ENCODE assay signal across 22 cellular contexts in the genomic region with DNA sequence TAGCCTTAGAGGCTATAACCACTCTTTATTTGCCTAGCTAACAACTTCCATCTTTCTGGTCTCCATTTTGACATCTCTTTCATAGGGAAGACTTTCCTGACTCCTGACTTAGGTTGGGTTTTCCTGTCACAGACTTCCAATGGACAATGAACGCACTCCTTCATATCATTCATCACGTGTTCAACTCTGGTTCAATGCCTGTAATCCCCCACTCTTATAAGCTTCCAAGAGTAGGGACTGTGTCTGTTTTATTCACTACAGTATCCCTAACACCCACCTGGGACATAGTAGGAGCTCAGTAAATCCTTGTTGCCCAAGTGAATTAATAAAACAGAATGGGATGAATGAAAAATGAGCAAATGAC. TPM values are rescaled to one million over a fixed set of nuclear protein-coding genes. Genes with fewer than 3 reads are reported as not detected.
DNase-seq lines count a peak whose midpoint lies in the region; ATAC-seq and TF ChIP-seq lines count a peak whose summit lies in the region.
"Had no signal": no experiment of that assay in that cellular context is flagged by ENCODE, and none has a peak within 500 bp of the region (broad histone marks: within the 10 kb centered on the region; RNA-seq: fewer than 3 reads in every experiment).

No MANE protein-coding gene starts in this region.

- no peaks in the 10 kb centered on the region for H4K20me1 ChIP-seq in GM23338 (replicated peaks; ENCODE audit: insufficient read depth)

- DNase-seq in activated naive CD4-positive, alpha-beta T cell treated with Interleukin-2 at 50 U/mL for 16 hours, result no peak
- DNase-seq in GM23338 (ENCODE audit: low spot score), result no peak
- no peak for DNase-seq in activated naive CD8-positive, alpha-beta T cell treated with anti-CD3 and anti-CD28 coated beads for 36 hours
- DNase-seq in stimulated activated naive B cell treated with anti-CD40 and anti-IgM and Interleukin-4, amounts not matched to agents 10 μg/mL and 1 μg/mL and 100 μg/mL, for 72 hours, result no peak
- DNase-seq in Caco-2, result no peak
- DNase-seq in foreskin melanocyte, result no peak
- no peak for DNase-seq in upper lobe of left lung
- DNase-seq: activated CD4-positive, alpha-beta T cell treated with anti-CD3 and anti-CD28 coated beads for 1 hour; islet precursor cell; Kasumi-1; NCI-H1105; NCI-H526 treated with DMSO at 0.1 percent for 48 hours; posterior cingulate gyrus; SHP77; stimulated activated CD4-positive, alpha-beta T cell treated with anti-CD3 and anti-CD28 coated beads, Interleukin-2, amount 100 ng/mL, for 48 hours; T-helper 9 cell had no signal

- TF ChIP-seq POLR2A in upper lobe of left lung (IDR thresholded peaks at IDR 0.05), result no peak

- H3K4me3 ChIP-seq in GM23338 (no peak overlapping the region), Caco-2 (ENCODE audit: low read depth, low read length) (no peak overlapping the region), upper lobe of left lung (no peak overlapping the region)
- H3K4me3 ChIP-seq: hepatocyte, lung had no signal

- 95 to 98% methylated on average over 2 of the region's 2 CpGs for WGBS in upper lobe of left lung, 2 donors

- H3K9me3 Mint-ChIP-seq in activated naive CD4-positive, alpha-beta T cell treated with anti-CD3 and anti-CD28 coated beads, Interleukin-2, amount 50 U/mL, for 24 hours, result peaks cover 4% of the 10 kb centered on the region
- no peaks in the 10 kb centered on the region for H3K9me3 Mint-ChIP-seq in GM23338
- no peaks in the 10 kb centered on the region for H3K9me3 Mint-ChIP-seq in activated naive CD8-positive, alpha-beta T cell treated with anti-CD3 and anti-CD28 coated beads for 36 hours
- H3K9me3 Mint-ChIP-seq in stimulated activated naive B cell treated with anti-CD40 and anti-IgM and Interleukin-4, amounts not matched to agents 10 μg/mL and 1 μg/mL and 100 μg/mL, for 72 hours, result no peaks in the 10 kb centered on the region
- H3K9me3 Mint-ChIP-seq in Caco-2 (ENCODE audit: unreplicated experiment), result no peaks in the 10 kb centered on the region

- H3K9me3 ChIP-seq in Caco-2 (no peaks in the 10 kb centered on the region), upper lobe of left lung (no peaks in the 10 kb centered on the region)

- no peaks in the 10 kb centered on the region for H3K79me2 ChIP-seq in GM23338 (replicated peaks; ENCODE audit: insufficient read depth)
- H3K79me2 ChIP-seq: hepatocyte had no signal

- intact Hi-C loops in Caco-2 (cut with micrococcal nuclease; ENCODE audit: unreplicated experiment), result no loop called here

- H2AFZ ChIP-seq in GM23338, result peak overlapping the region; percentile 59; the same call in 1 of the 2 replicates
- H2AFZ ChIP-seq: hepatocyte had no signal

- POLR2A ChIA-PET in Caco-2 (lab: Charles Lee), result no interaction called here

- peak overlapping the region; percentile 95 for H3K27ac Mint-ChIP-seq in activated naive CD4-positive, alpha-beta T cell treated with anti-CD3 and anti-CD28 coated beads, Interleukin-2, amount 50 U/mL, for 24 hours
- H3K27ac Mint-ChIP-seq in GM23338 (no peak overlapping the region), Caco-2 (ENCODE audit: unreplicated experiment) (no peak overlapping the region)
- H3K27ac Mint-ChIP-seq in activated naive CD8-positive, alpha-beta T cell treated with anti-CD3 and anti-CD28 coated beads for 36 hours, result peak overlapping the region; percentile 98
- H3K27ac Mint-ChIP-seq in stimulated activated naive B cell treated with anti-CD40 and anti-IgM and Interleukin-4, amounts not matched to agents 10 μg/mL and 1 μg/mL and 100 μg/mL, for 72 hours, result peak overlapping the region; percentile 93

- ATAC-seq in GM23338, result no peak
- ATAC-seq in stimulated activated naive B cell treated with anti-CD40 and anti-IgM and Interleukin-4, amounts not matched to agents 10 μg/mL and 1 μg/mL and 100 μg/mL, for 72 hours (replicated peaks), result no peak
- no peak for ATAC-seq in upper lobe of left lung (ENCODE audit: low FRiP score in 2 of 2)

- peaks cover 5% of the 10 kb centered on the region; the same call in 1 of the 2 replicates for H3K9me2 ChIP-seq in GM23338 (ENCODE audit: insufficient read depth)

- H3K27me3 ChIP-seq in GM23338 (ENCODE audit: insufficient read depth), result no peaks in the 10 kb centered on the region
- H3K27me3 ChIP-seq in Caco-2 (replicated peaks; ENCODE audit: control insufficient read depth, insufficient read depth, low read length), result no peaks in the 10 kb centered on the region
- no peaks in the 10 kb centered on the region for H3K27me3 ChIP-seq in upper lobe of left lung
- H3K27me3 ChIP-seq: hepatocyte had no signal

- CTCF ChIA-PET in Caco-2 (lab: Charles Lee), result no interaction called here

- no peaks in the 10 kb centered on the region for H3K27me3 Mint-ChIP-seq in activated naive CD4-positive, alpha-beta T cell treated with anti-CD3 and anti-CD28 coated beads, Interleukin-2, amount 50 U/mL, for 24 hours
- H3K27me3 Mint-ChIP-seq in GM23338 (ENCODE audit: insufficient read depth, low read depth, poor library complexity) (peaks cover 7% of the 10 kb centered on the region), Caco-2 (ENCODE audit: insufficient read depth, unreplicated experiment) (no peaks in the 10 kb centered on the region)
- H3K27me3 Mint-ChIP-seq in activated naive CD8-positive, alpha-beta T cell treated with anti-CD3 and anti-CD28 coated beads for 36 hours, result no peaks in the 10 kb centered on the region
- H3K27me3 Mint-ChIP-seq in stimulated activated naive B cell treated with anti-CD40 and anti-IgM and Interleukin-4, amounts not matched to agents 10 μg/mL and 1 μg/mL and 100 μg/mL, for 72 hours, result no peaks in the 10 kb centered on the region

- no TSS peak for BruUV-seq in Caco-2 (replicated peaks; lab: Mats Ljungman, UMichigan)

- H3K27ac ChIP-seq in GM23338 (ENCODE audit: low read depth) (no peak overlapping the region), upper lobe of left lung (no peak overlapping the region)
- H3K27ac ChIP-seq: hepatocyte had no signal

- H3K36me3 Mint-ChIP-seq in activated naive CD4-positive, alpha-beta T cell treated with anti-CD3 and anti-CD28 coated beads, Interleukin-2, amount 50 U/mL, for 24 hours, result peaks cover 53% of the 10 kb centered on the region
- no peaks in the 10 kb centered on the region for H3K36me3 Mint-ChIP-seq in GM23338 (ENCODE audit: low read depth)
- peaks cover 72% of the 10 kb centered on the region for H3K36me3 Mint-ChIP-seq in activated naive CD8-positive, alpha-beta T cell treated with anti-CD3 and anti-CD28 coated beads for 36 hours
- H3K36me3 Mint-ChIP-seq in stimulated activated naive B cell treated with anti-CD40 and anti-IgM and Interleukin-4, amounts not matched to agents 10 μg/mL and 1 μg/mL and 100 μg/mL, for 72 hours, result peaks cover 55 to 89% of the 10 kb centered on the region in 2 donors
- no peaks in the 10 kb centered on the region for H3K36me3 Mint-ChIP-seq in Caco-2 (ENCODE audit: insufficient read depth, unreplicated experiment)

- no peak for TF ChIP-seq EP300 in upper lobe of left lung (IDR thresholded peaks at IDR 0.05)

- TF ChIP-seq CTCF in GM23338 (conservative IDR thresholded peaks at IDR 0.05; ENCODE audit: low read depth in 2 of 2) (no peak), Caco-2 (IDR thresholded peaks at IDR 0.05; ENCODE audit: insufficient read depth in 1 of 2, low read depth in 1 of 2, low read length in 1 of 2, severe bottlenecking in 1 of 2, unreplicated experiment in 1 of 2) (no peak), upper lobe of left lung (IDR thresholded peaks at IDR 0.05) (no peak)

- H3K4me1 ChIP-seq in GM23338 (ENCODE audit: insufficient read depth), result peaks cover 5% of the 10 kb centered on the region
- peaks cover 41% of the 10 kb centered on the region for H3K4me1 ChIP-seq in Caco-2
- peaks cover 2 to 26% (median 11%) of the 10 kb centered on the region in 4 donors for H3K4me1 ChIP-seq in upper lobe of left lung

- H3K4me3 Mint-ChIP-seq in activated naive CD4-positive, alpha-beta T cell treated with anti-CD3 and anti-CD28 coated beads, Interleukin-2, amount 50 U/mL, for 24 hours, result peak overlapping the region; percentile 98
- H3K4me3 Mint-ChIP-seq in GM23338 (no peak overlapping the region), Caco-2 (ENCODE audit: unreplicated experiment) (no peak overlapping the region)
- H3K4me3 Mint-ChIP-seq in activated naive CD8-positive, alpha-beta T cell treated with anti-CD3 and anti-CD28 coated beads for 36 hours, result peak overlapping the region; percentile 96
- H3K4me3 Mint-ChIP-seq in stimulated activated naive B cell treated with anti-CD40 and anti-IgM and Interleukin-4, amounts not matched to agents 10 μg/mL and 1 μg/mL and 100 μg/mL, for 72 hours, result peak overlapping the region; percentile 94 to 95

- H3K4me1 Mint-ChIP-seq in activated naive CD4-positive, alpha-beta T cell treated with anti-CD3 and anti-CD28 coated beads, Interleukin-2, amount 50 U/mL, for 24 hours, result peaks cover 75% of the 10 kb centered on the region
- peaks cover 15% of the 10 kb centered on the region for H3K4me1 Mint-ChIP-seq in GM23338
- peaks cover 72% of the 10 kb centered on the region for H3K4me1 Mint-ChIP-seq in activated naive CD8-positive, alpha-beta T cell treated with anti-CD3 and anti-CD28 coated beads for 36 hours
- peaks cover 44 to 68% of the 10 kb centered on the region in 2 donors for H3K4me1 Mint-ChIP-seq in stimulated activated naive B cell treated with anti-CD40 and anti-IgM and Interleukin-4, amounts not matched to agents 10 μg/mL and 1 μg/mL and 100 μg/mL, for 72 hours
- peaks cover 38% of the 10 kb centered on the region for H3K4me1 Mint-ChIP-seq in Caco-2 (ENCODE audit: low read depth, unreplicated experiment)

- H3K4me2 ChIP-seq in GM23338, result no peak overlapping the region
- H3K4me2 ChIP-seq: hepatocyte had no signal

- H3F3A ChIP-seq in GM23338 (replicated peaks; ENCODE audit: low read depth), result no peaks in the 10 kb centered on the region

- H3K36me3 ChIP-seq in GM23338 (ENCODE audit: insufficient read depth), result no peaks in the 10 kb centered on the region
- H3K36me3 ChIP-seq in Caco-2 (ENCODE audit: control insufficient read depth, insufficient read depth, low read length), result no peaks in the 10 kb centered on the region
- no peaks in the 10 kb centered on the region for H3K36me3 ChIP-seq in upper lobe of left lung

TF ChIP-seq in GM23338, 12 proteins besides CTCF, POLR2A, EP300 and RAD21 (continues in another document):
- no peak for TF ChIP-seq STAT1 (IDR thresholded peaks at IDR 0.05; ENCODE audit: unreplicated experiment)
- TF ChIP-seq, protein P1, sequence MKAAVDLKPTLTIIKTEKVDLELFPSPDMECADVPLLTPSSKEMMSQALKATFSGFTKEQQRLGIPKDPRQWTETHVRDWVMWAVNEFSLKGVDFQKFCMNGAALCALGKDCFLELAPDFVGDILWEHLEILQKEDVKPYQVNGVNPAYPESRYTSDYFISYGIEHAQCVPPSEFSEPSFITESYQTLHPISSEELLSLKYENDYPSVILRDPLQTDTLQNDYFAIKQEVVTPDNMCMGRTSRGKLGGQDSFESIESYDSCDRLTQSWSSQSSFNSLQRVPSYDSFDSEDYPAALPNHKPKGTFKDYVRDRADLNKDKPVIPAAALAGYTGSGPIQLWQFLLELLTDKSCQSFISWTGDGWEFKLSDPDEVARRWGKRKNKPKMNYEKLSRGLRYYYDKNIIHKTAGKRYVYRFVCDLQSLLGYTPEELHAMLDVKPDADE (IDR thresholded peaks at IDR 0.05), result no peak

RNA-seq across cellular contexts. Expression of a gene that starts 4.6 kb away (rescaled TPM):
- total RNA-seq in GM23338 (2014; rRNA removed; shearing (Covaris generic)), result not detected in 2 replicates
- polyA plus RNA-seq in GM23338 (2016; fragmentation: Nextera tagmentation; extraction: Ambion mirVana), result not detected in 2 replicates
- total RNA-seq in activated naive CD8-positive, alpha-beta T cell treated with anti-CD3 and anti-CD28 coated beads for 36 hours, result 10 to 100 TPM; 39.8 to 41.6 TPM
- total RNA-seq in Caco-2 (2022) (not detected in 2 replicates), upper lobe of left lung (1 to 10 TPM in 4 of 6 donors, under 1 TPM in 2; 0.11 to 3.9 (median 1.5) TPM)
- total RNA-seq: astrocyte, G401, HT-29 had no signal

Comparison
In these comparisons a context has a peak if more than half of its experiments do, and no peak if none do; other contexts are left out.
1. H3K27ac Mint-ChIP-seq: peak in activated naive CD4-positive, alpha-beta T cell treated with anti-CD3 and anti-CD28 coated beads, Interleukin-2, amount 50 U/mL, for 24 hours (single experiment), activated naive CD8-positive, alpha-beta T cell treated with anti-CD3 and anti-CD28 coated beads for 36 hours (single experiment) and stimulated activated naive B cell treated with anti-CD40 and anti-IgM and Interleukin-4, amounts not matched to agents 10 μg/mL and 1 μg/mL and 100 μg/mL, for 72 hours (single experiment); none in GM23338 (single experiment) and Caco-2 (single experiment).
2. H3K4me3 Mint-ChIP-seq: peak in activated naive CD4-positive, alpha-beta T cell treated with anti-CD3 and anti-CD28 coated beads, Interleukin-2, amount 50 U/mL, for 24 hours (single experiment), activated naive CD8-positive, alpha-beta T cell treated with anti-CD3 and anti-CD28 coated beads for 36 hours (single experiment) and stimulated activated naive B cell treated with anti-CD40 and anti-IgM and Interleukin-4, amounts not matched to agents 10 μg/mL and 1 μg/mL and 100 μg/mL, for 72 hours (2 of 2); none in GM23338 (single experiment) and Caco-2 (single experiment).
3. RNA of a gene that starts 4.6 kb away (total RNA-seq): 39.8 to 41.6 TPM in activated naive CD8-positive, alpha-beta T cell treated with anti-CD3 and anti-CD28 coated beads for 36 hours; 0.11 to 3.9 TPM in upper lobe of left lung, not detected in GM23338 and not detected in Caco-2; every median in the first group is over 4 times any median in the second.